9 cellular contexts compared by ENCODE assay signal in genomic region chr1:51359860-51360259, GRCh38. TPM values are rescaled to one million over a fixed set of nuclear protein-coding genes. Genes with fewer than 3 reads are reported as not detected.
"Had no signal": no experiment of that assay in that cellular context is flagged by ENCODE, and none has a peak within 500 bp of the region (broad histone marks: within the 10 kb centered on the region; RNA-seq: fewer than 3 reads in every experiment).

No MANE protein-coding gene starts in this region.

- H3K4me3 ChIP-seq: GM23248, GM23338, HAP-1 had no signal

- H3K27ac ChIP-seq: GM23248 had no signal

- DNase-seq: GM23248, GOT3, H7, H9, HCEC 1CT, HFFc6 had no signal

- H3K4me1 ChIP-seq: HAP-1 had no signal

- H2AFZ ChIP-seq: GM23248, GM23338 had no signal

- H3K4me2 ChIP-seq: GM23338 had no signal

- ATAC-seq: GM23338, HCT116 had no signal

- H3K9me3 ChIP-seq: HAP-1 had no signal

RNA-seq across cellular contexts. Expression of gene TTC39A, which starts 29.5 kb away (rescaled TPM):
- total RNA-seq: GM23248 had no signal
